Comparison of ENCODE assay signal across 9 cellular contexts in the genomic region with DNA sequence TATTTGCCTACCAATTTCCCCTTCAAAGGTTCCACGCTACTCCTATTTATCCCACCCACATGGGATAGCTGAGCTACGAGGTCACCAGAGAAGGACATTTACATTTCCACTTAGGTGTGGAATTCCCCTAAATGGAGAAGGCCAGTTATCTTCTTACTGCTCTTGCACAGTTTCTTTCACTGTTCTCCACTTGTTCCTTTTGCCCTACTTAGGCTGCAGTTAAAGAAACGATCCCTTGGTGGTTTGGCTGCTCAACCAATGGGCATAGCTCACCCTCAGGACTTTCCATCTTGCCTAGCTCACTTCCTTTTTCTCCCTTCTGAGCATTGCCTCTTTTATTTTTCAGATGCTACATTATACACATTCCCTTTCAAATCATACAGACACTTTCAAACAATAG. TPM values are rescaled to one million over a fixed set of nuclear protein-coding genes. Genes with fewer than 3 reads are reported as not detected.
DNase-seq lines count a peak whose midpoint lies in the region; ATAC-seq, FAIRE-seq and TF ChIP-seq lines count a peak whose summit lies in the region.
"Had no signal": no experiment of that assay in that cellular context is flagged by ENCODE, and none has a peak within 500 bp of the region (broad histone marks: within the 10 kb centered on the region; RNA-seq: fewer than 3 reads in every experiment).

No MANE protein-coding gene starts in this region.

- 58% methylated on average over 3 of the region's 3 CpGs for WGBS in K562 (ENCODE audit: insufficient coverage, low coverage, missing lambda C conversion rate)

- peaks cover 0 to 15% of the 10 kb centered on the region in 2 experiments; a peak in 2 of 5 replicates for H3K4me1 ChIP-seq in K562 (replicated peaks in 1 of 2; ENCODE audit: control insufficient read depth in 2 of 2, insufficient read depth in 2 of 2, low read length in 2 of 2)
- 0 out of 2 replicates have a peak, but pooled peaks cover 7% of the 10 kb centered on the region for H3K4me1 ChIP-seq in SJCRH30

- no peaks in the 10 kb centered on the region for H3K27me3 ChIP-seq in K562 (ENCODE audit: control insufficient read depth in 2 of 2, insufficient read depth in 2 of 2, low read length in 2 of 2)
- H3K27me3 ChIP-seq in SJCRH30: no peaks in the 10 kb centered on the region

- H3K9me3 ChIP-seq in K562 (replicated peaks; ENCODE audit: control insufficient read depth, insufficient read depth, low read depth, low read length): no peaks in the 10 kb centered on the region
- H3K9me3 ChIP-seq in SJCRH30 (replicated peaks): peaks cover 9% of the 10 kb centered on the region; the same call in 1 of the 2 replicates
- H3K9me3 ChIP-seq: thoracic aorta had no signal

- BruUV-seq in K562 (replicated peaks; lab: Mats Ljungman, UMichigan): no TSS peak

- H4K20me1 ChIP-seq in K562 (replicated peaks; ENCODE audit: control insufficient read depth, insufficient read depth, low read length): no peaks in the 10 kb centered on the region

- no peak overlapping the region for H3K9ac ChIP-seq in K562 (ENCODE audit: insufficient read depth in 1 of 2, low read depth in 2 of 2, low read length in 2 of 2)

- H3K36me3 ChIP-seq in K562 (ENCODE audit: control insufficient read depth, insufficient read depth, low read length): no peaks in the 10 kb centered on the region
- no peaks in the 10 kb centered on the region; the same call in 1 of the 2 replicates for H3K36me3 ChIP-seq in SJCRH30
- H3K36me3 ChIP-seq: thoracic aorta had no signal

- H3K4me3 ChIP-seq in K562 (no peak overlapping the region), SJCRH30 (no peak overlapping the region)
- H3K4me3 ChIP-seq: thoracic aorta had no signal

- TF ChIP-seq EP300 in K562 (IDR thresholded peaks at IDR 0.05; ENCODE audit: low read length): no peak

- ATAC-seq in GM21367 (IDR thresholded peaks at IDR 0.05; ENCODE audit: unreplicated experiment) (peak; percentile 74), HG03442 (IDR thresholded peaks at IDR 0.05; ENCODE audit: unreplicated experiment) (peak; percentile 77), K562 (peak; percentile 55)

- DNase-seq in Caki2 (ENCODE audit: low read depth) (peak; percentile 24), K562 (ENCODE audit: extremely low read depth in 1 of 4, low spot score in 3 of 4) (peak in 2 of 4 experiments; percentile 10 to 11), NCI-H2029 treated with DMSO at 0.1 percent for 48 hours (lab: John Stamatoyannopoulos, UW) (no peak), SJCRH30 (no peak), NCI-H748 treated with DMSO at 0.1 percent for 48 hours (lab: John Stamatoyannopoulos, UW) (no peak)
- DNase-seq in effector CD8-positive, alpha-beta T cell (lab: John Stamatoyannopoulos, UW): no peak

- in situ Hi-C loops in Caki2 (cut with HindIII; ENCODE audit: low pct_unique_long_range_greater_than_20kb, low sequenced_read_pairs) (no loop called here), K562 (cut with MboI) (no loop called here)

- TF ChIP-seq POLR2A in K562 (conservative IDR thresholded peaks at IDR 0.05): no peak

- FAIRE-seq in K562 (lab: Jason Lieb, UNC): peak; percentile 44

- H3K4me2 ChIP-seq in K562 (ENCODE audit: insufficient read depth, low read length): no peak overlapping the region

- no peak for TF ChIP-seq RAD21 in K562 (CRISPR knock-in tag; conservative IDR thresholded peaks at IDR 0.05 in 1 of 2, IDR thresholded peaks at IDR 0.05 in 1 of 2)

- H3K9me1 ChIP-seq in K562 (ENCODE audit: control insufficient read depth, insufficient read depth, low read length): no peaks in the 10 kb centered on the region

- POLR2A ChIA-PET in K562 (lab: Yijun Ruan, JAX): interaction anchor here (1.2 to 2.9 kb wide), 2 partner anchors 10 to 11 kb away, joined by 4 to 18 read pairs; partner anchors contain the start of gene NABP1

- TF ChIP-seq CTCF in K562 (IDR thresholded peaks at IDR 0.05 in 2 of 3, conservative IDR thresholded peaks at IDR 0.05 in 1 of 3; ENCODE audit: insufficient read depth in 2 of 3, low read depth in 1 of 3, low read length in 3 of 3): no peak

- H3K79me2 ChIP-seq in K562 (ENCODE audit: control insufficient read depth, insufficient read depth, low read length): no peaks in the 10 kb centered on the region

- intact Hi-C loops in K562 (cut with micrococcal nuclease): no loop called here

- H2AFZ ChIP-seq in K562 (ENCODE audit: low read depth, low read length): peak overlapping the region; percentile 82

- CTCF ChIA-PET in K562 (lab: Yijun Ruan, JAX; ENCODE audit: low intra/inter-chr PET ratio): no interaction called here

- no peak overlapping the region for H3K27ac ChIP-seq in K562 (ENCODE audit: extremely low read depth, low read depth, low read length)
- no peak overlapping the region for H3K27ac ChIP-seq in SJCRH30
- H3K27ac ChIP-seq: thoracic aorta had no signal

TF ChIP-seq in K562, 482 proteins besides CTCF, POLR2A, EP300 and RAD21:
- no peak for TF ChIP-seq NR0B1 (IDR thresholded peaks at IDR 0.05; ENCODE audit: partially characterized antibody)
- peak; percentile 64; the same call in 1 of the 2 replicates for TF ChIP-seq SPI1 (IDR thresholded peaks at IDR 0.05; ENCODE audit: borderline replicate concordance, low read depth, low read length)
- no peak for TF ChIP-seq MBD2 (IDR thresholded peaks at IDR 0.05; ENCODE audit: borderline replicate concordance, low read depth)
- TF ChIP-seq HDAC8 (tag; IDR thresholded peaks at IDR 0.05): no peak

RNA-seq across cellular contexts. Expression of gene NABP1, which starts 11.2 kb away (rescaled TPM):
- 13.9 and 18.7 TPM in 2 replicates for total RNA-seq in Caki2 (2014; rRNA removed; shearing (Covaris generic); ENCODE audit: low replicate concordance)
- 68.8 and 169 TPM in 2 replicates for total RNA-seq in K562 (2011; cell fraction: chromatin; rRNA removed; ENCODE audit: low replicate concordance)
- 39.4 and 41.1 TPM in 2 replicates for total RNA-seq in K562 (2011; cell fraction: nucleolus; rRNA removed)
- 97.2 and 188 TPM in 2 replicates for total RNA-seq in K562 (2011; cell fraction: nucleoplasm; rRNA removed)
- total RNA-seq in K562 (2014; rRNA removed) (18.6 and 20.2 TPM in 2 replicates), K562 (2014; rRNA removed; fragmentation: Illumina TruSeq; extraction: Trizol) (31.6 and 35.8 TPM in 2 replicates), K562 (2015; rRNA removed; fragmentation: Illumina TruSeq; extraction: Trizol) (37.2 and 44.0 TPM in 2 replicates), K562 (2021) (24.5 and 28.1 TPM in 2 replicates)
- polyA plus RNA-seq in K562 (2011; rRNA removed) (20.5 and 22.2 TPM in 2 replicates), K562 (2014; fragmentation: Illumina TruSeq; extraction: Trizol) (15.6 and 17.1 TPM in 2 replicates), K562 (2014; fragmentation: Nextera tagmentation; extraction: Ambion mirVana) (10 to 100 TPM; 12.8 to 14.9 TPM), K562 (2014; rRNA removed) (13.9 and 15.4 TPM in 2 replicates)
- 1.8 and 5.1 TPM in 2 replicates for polyA plus RNA-seq in K562 (2011; cell fraction: cytosol; rRNA removed)
- 56.5 and 66.5 TPM in 2 replicates for polyA plus RNA-seq in K562 (2011; cell fraction: nucleus; rRNA removed)
- 10.8 and 12.9 TPM in 2 replicates for polyA plus RNA-seq in K562 (2012)
- polyA minus RNA-seq in K562 (2011; rRNA and poly(A)+ RNA removed): 46.2 and 78.7 TPM in 2 replicates
- 11.1 and 11.5 TPM in 2 replicates for polyA minus RNA-seq in K562 (2011; cell fraction: cytosol; rRNA and poly(A)+ RNA removed)
- 101 and 194 TPM in 2 replicates for polyA minus RNA-seq in K562 (2011; cell fraction: nucleus; rRNA and poly(A)+ RNA removed)
- total RNA-seq in SJCRH30 (2014; rRNA removed; shearing (Covaris generic)): 55.4 and 69.1 TPM in 2 replicates
